ENCODE assay signal across 8 cellular contexts in genomic region chr5:78320461-78320860, GRCh38. TPM values are rescaled to one million over a fixed set of nuclear protein-coding genes. Genes with fewer than 3 reads are reported as not detected.
DNase-seq lines count a peak whose midpoint lies in the region; ATAC-seq and TF ChIP-seq lines count a peak whose summit lies in the region.

No MANE protein-coding gene starts in this region.

- no peak overlapping the region for H2BK5ac ChIP-seq in mesendoderm (ENCODE audit: low read length)

- DNase-seq in NCI-H2107 treated with DMSO at 0.1 percent for 48 hours (lab: John Stamatoyannopoulos, UW; ENCODE audit: unreplicated experiment) (peak; percentile 24), NCI-H2107 (lab: John Stamatoyannopoulos, UW) (no peak), NCI-H146 treated with DMSO at 0.1 percent for 48 hours (lab: John Stamatoyannopoulos, UW; ENCODE audit: unreplicated experiment) (peak; percentile 34), MCF 10A (ENCODE audit: unreplicated experiment) (peak; percentile 46), mesendoderm (peak; percentile 32), ureter (ENCODE audit: low spot score) (no peak)
- DNase-seq in stimulated activated CD4-positive, alpha-beta T cell treated with anti-CD3 and anti-CD28 coated beads, Interleukin-1b, Interleukin-23, amount 100 ng/mL, for 48 hours, result no peak

- no peak overlapping the region for H3K4me3 Mint-ChIP-seq in MCF 10A (ENCODE audit: unreplicated experiment)
- no peak overlapping the region for H3K4me3 Mint-ChIP-seq in activated T-helper 17 cell treated with anti-CD3 and anti-CD28 coated beads, Interleukin-2, amount 50 U/mL, for 72 hours

- ATAC-seq in activated T-helper 17 cell treated with anti-CD3 and anti-CD28 coated beads, Interleukin-2, amount 50 U/mL, for 72 hours (replicated peaks), result no peak

- peaks cover 6% of the 10 kb centered on the region for H3K4me1 Mint-ChIP-seq in MCF 10A (ENCODE audit: insufficient read depth, unreplicated experiment)
- H3K4me1 Mint-ChIP-seq in activated T-helper 17 cell treated with anti-CD3 and anti-CD28 coated beads, Interleukin-2, amount 50 U/mL, for 72 hours, result no peaks in the 10 kb centered on the region

- H4K8ac ChIP-seq in mesendoderm (ENCODE audit: low read depth, low read length), result no peak overlapping the region

- H3K36me3 ChIP-seq in mesendoderm (ENCODE audit: control insufficient read depth, insufficient read depth, low read length), result no peaks in the 10 kb centered on the region

- H3K27me3 Mint-ChIP-seq in MCF 10A (ENCODE audit: insufficient read depth, unreplicated experiment), result no peaks in the 10 kb centered on the region
- H3K27me3 Mint-ChIP-seq in activated T-helper 17 cell treated with anti-CD3 and anti-CD28 coated beads, Interleukin-2, amount 50 U/mL, for 72 hours, result peaks cover 8% of the 10 kb centered on the region

- POLR2A ChIA-PET in MCF 10A (lab: Yijun Ruan, JAX), result interaction anchor here (0.5 to 2.2 kb wide), 5 partner anchors 24 to 162 kb away, joined by 3 to 12 read pairs (median 4); partner anchors contain the start of genes AP3B1 and SCAMP1

- no peak overlapping the region for H3K18ac ChIP-seq in mesendoderm (ENCODE audit: low read length)

- H3K4ac ChIP-seq in mesendoderm (ENCODE audit: low read depth, low read length), result no peak overlapping the region

- H3K56ac ChIP-seq in mesendoderm (ENCODE audit: low read length), result no peak overlapping the region

- H3K79me2 ChIP-seq in mesendoderm (ENCODE audit: control insufficient read depth, insufficient read depth, low read length), result no peaks in the 10 kb centered on the region

- H3K23ac ChIP-seq in mesendoderm (ENCODE audit: low read length), result no peak overlapping the region

- H4K5ac ChIP-seq in mesendoderm (ENCODE audit: low read length), result no peak overlapping the region

- no peaks in the 10 kb centered on the region for H3K27me3 ChIP-seq in mesendoderm (ENCODE audit: insufficient read depth, low read length, poor library complexity)

- H3K27ac ChIP-seq in mesendoderm (ENCODE audit: low read depth, low read length), result no peak overlapping the region

- H3K27ac Mint-ChIP-seq in MCF 10A (ENCODE audit: low read depth, unreplicated experiment), result no peak overlapping the region
- H3K27ac Mint-ChIP-seq in activated T-helper 17 cell treated with anti-CD3 and anti-CD28 coated beads, Interleukin-2, amount 50 U/mL, for 72 hours, result no peak overlapping the region

- no peaks in the 10 kb centered on the region for H3K9me3 Mint-ChIP-seq in MCF 10A (ENCODE audit: unreplicated experiment)
- no peaks in the 10 kb centered on the region for H3K9me3 Mint-ChIP-seq in activated T-helper 17 cell treated with anti-CD3 and anti-CD28 coated beads, Interleukin-2, amount 50 U/mL, for 72 hours

- H3K36me3 Mint-ChIP-seq in MCF 10A (ENCODE audit: insufficient read depth, unreplicated experiment), result no peaks in the 10 kb centered on the region
- no peaks in the 10 kb centered on the region for H3K36me3 Mint-ChIP-seq in activated T-helper 17 cell treated with anti-CD3 and anti-CD28 coated beads, Interleukin-2, amount 50 U/mL, for 72 hours (ENCODE audit: low read depth)

- no peak overlapping the region for H3K9ac ChIP-seq in mesendoderm (ENCODE audit: low read length)

- H2AK5ac ChIP-seq in mesendoderm (ENCODE audit: low read length), result no peak overlapping the region

- peak; percentile 70 for TF ChIP-seq CTCF in MCF 10A (IDR thresholded peaks at IDR 0.05; ENCODE audit: unreplicated experiment)

- no TSS peak for BruUV-seq in MCF 10A (replicated peaks; lab: Mats Ljungman, UMichigan)

- no peak overlapping the region for H2BK120ac ChIP-seq in mesendoderm (ENCODE audit: low read depth, low read length)

- no peaks in the 10 kb centered on the region for H3K4me1 ChIP-seq in mesendoderm (ENCODE audit: control insufficient read depth, low read depth, low read length)

- no peak overlapping the region for H2BK15ac ChIP-seq in mesendoderm (replicated peaks; ENCODE audit: low read depth)

- no CpG with 5 or more reads among the region's 1 CpG for WGBS in mesendoderm (ENCODE audit: extremely low coverage, insufficient coverage, low lambda C conversion rate)

- intact Hi-C loops in MCF 10A (cut with micrococcal nuclease), result loop anchor here (1.0 to 10.0 kb wide), 4 partner anchors 146 to 645 kb away; no protein-coding TSS in a partner anchor

- H3K79me1 ChIP-seq in mesendoderm (ENCODE audit: low read length), result no peaks in the 10 kb centered on the region

- no peak overlapping the region for H3K4me2 ChIP-seq in mesendoderm (ENCODE audit: low read length)

- H3K4me3 ChIP-seq in mesendoderm (ENCODE audit: low read length), result no peak overlapping the region

- CTCF ChIA-PET in MCF 10A (lab: Yijun Ruan, JAX), result interaction anchor here (0.6 to 2.0 kb wide), 9 partner anchors 10 to 645 kb away, joined by 3 to 16 read pairs (median 5); no protein-coding TSS in a partner anchor

RNA-seq across cellular contexts. Expression of gene AP3B1, which starts 26.0 kb away (rescaled TPM):
- total RNA-seq in MCF 10A (2022) (39.7 and 40.6 TPM in 2 replicates), ureter (53.2 TPM)
- 30.1 TPM for polyA plus RNA-seq in mesendoderm (2013, experiment 1 of 2)
- 30.0 TPM for polyA plus RNA-seq in mesendoderm (2013, experiment 2 of 2)
- 10 to 100 TPM; 46.1 to 48.3 TPM for total RNA-seq in activated T-helper 17 cell treated with anti-CD3 and anti-CD28 coated beads, Interleukin-2, amount 50 U/mL, for 72 hours

RNA-seq across cellular contexts. Expression of gene SCAMP1, which starts 40.0 kb away (rescaled TPM):
- 26.1 and 29.3 TPM in 2 replicates for total RNA-seq in MCF 10A (2022)
- polyA plus RNA-seq in mesendoderm (2013, experiment 1 of 2), result 21.5 TPM
- 21.5 TPM for polyA plus RNA-seq in mesendoderm (2013, experiment 2 of 2)
- 10 to 100 TPM; 10.6 to 20.8 TPM for total RNA-seq in activated T-helper 17 cell treated with anti-CD3 and anti-CD28 coated beads, Interleukin-2, amount 50 U/mL, for 72 hours
- 41.1 TPM for total RNA-seq in ureter

Comparison
In these comparisons a context has a peak if more than half of its experiments do, and no peak if none do; other contexts are left out.
1. DNase-seq: peak in NCI-H2107 treated with DMSO at 0.1 percent for 48 hours (single experiment), NCI-H146 treated with DMSO at 0.1 percent for 48 hours (single experiment), MCF 10A (single experiment) and mesendoderm (single experiment); none in NCI-H2107 (single experiment), ureter (single experiment) and stimulated activated CD4-positive, alpha-beta T cell treated with anti-CD3 and anti-CD28 coated beads, Interleukin-1b, Interleukin-23, amount 100 ng/mL, for 48 hours (single experiment).